ENCODE assay signal across 20 cellular contexts in genomic region chr6:91087864-91088263, GRCh38.
DNase-seq lines count a peak whose midpoint lies in the region; ATAC-seq, FAIRE-seq and TF ChIP-seq lines count a peak whose summit lies in the region.
"Had no signal": no experiment of that assay in that cellular context is flagged by ENCODE, and none has a peak within 500 bp of the region (broad histone marks: within the 10 kb centered on the region; RNA-seq: fewer than 3 reads in every experiment).

No MANE protein-coding gene starts in this region.

- H3K4me1 Mint-ChIP-seq in CD8-positive, alpha-beta T cell (ENCODE audit: low read depth), result no peaks in the 10 kb centered on the region
- H3K4me1 Mint-ChIP-seq: activated naive CD8-positive, alpha-beta T cell treated with anti-CD3 and anti-CD28 coated beads, Interleukin-2, amount 10 ng/mL, durations not matched to agents 7 days and 5 days; memory B cell; stimulated activated naive B cell treated with anti-CD40 and anti-IgM and Interleukin-4, amounts not matched to agents 10 μg/mL and 1 μg/mL and 100 μg/mL, for 72 hours had no signal

- POLR2A ChIA-PET in CD8-positive, alpha-beta T cell (lab: Charles Lee), result no interaction called here

- H3K9me3 ChIP-seq in small intestine (ENCODE audit: control insufficient read depth, low read depth), result no peaks in the 10 kb centered on the region
- no peaks in the 10 kb centered on the region for H3K9me3 ChIP-seq in CD8-positive, alpha-beta T cell (ENCODE audit: low read length)
- H3K9me3 ChIP-seq: SJCRH30, thyroid gland had no signal

- H3K27me3 ChIP-seq in small intestine (ENCODE audit: control insufficient read depth in 2 of 2, insufficient read depth in 2 of 2, low read length in 2 of 2), result no peaks in the 10 kb centered on the region
- H3K27me3 ChIP-seq in CD8-positive, alpha-beta T cell (ENCODE audit: insufficient read depth, low read length), result no peaks in the 10 kb centered on the region
- H3K27me3 ChIP-seq: SJCRH30, thyroid gland had no signal

- CTCF ChIA-PET in CD8-positive, alpha-beta T cell (lab: Charles Lee), result interaction anchor here (0.7 kb wide), 1 partner anchor 10 kb away, joined by 3 read pairs; no protein-coding TSS in a partner anchor

- no peak for ATAC-seq in CD8-positive, alpha-beta T cell
- ATAC-seq in GM18867 (IDR thresholded peaks at IDR 0.05; ENCODE audit: unreplicated experiment), result no peak
- ATAC-seq: HepG2; natural killer cell treated with Interleukin-12 subunit alpha and Interleukin-12 subunit beta and Interleukin-15 and Interleukin-18, amount 100 ng/mL, for 72 hours; stimulated activated naive B cell treated with anti-CD40 and anti-IgM and Interleukin-4, amounts not matched to agents 10 μg/mL and 1 μg/mL and 100 μg/mL, for 72 hours had no signal

- H3K27ac Mint-ChIP-seq in CD8-positive, alpha-beta T cell, result no peak overlapping the region
- H3K27ac Mint-ChIP-seq: activated naive CD8-positive, alpha-beta T cell treated with anti-CD3 and anti-CD28 coated beads, Interleukin-2, amount 10 ng/mL, durations not matched to agents 7 days and 5 days; memory B cell; natural killer cell treated with Interleukin-12 subunit alpha and Interleukin-12 subunit beta and Interleukin-15 and Interleukin-18, amount 100 ng/mL, for 72 hours; stimulated activated naive B cell treated with anti-CD40 and anti-IgM and Interleukin-4, amounts not matched to agents 10 μg/mL and 1 μg/mL and 100 μg/mL, for 72 hours had no signal

- no peak for TF ChIP-seq CTCF in CD8-positive, alpha-beta T cell (IDR thresholded peaks at IDR 0.05)

- H3K4me3 Mint-ChIP-seq in CD8-positive, alpha-beta T cell, result no peak overlapping the region
- H3K4me3 Mint-ChIP-seq: activated naive CD8-positive, alpha-beta T cell treated with anti-CD3 and anti-CD28 coated beads, Interleukin-2, amount 10 ng/mL, durations not matched to agents 7 days and 5 days; memory B cell; natural killer cell treated with Interleukin-12 subunit alpha and Interleukin-12 subunit beta and Interleukin-15 and Interleukin-18, amount 100 ng/mL, for 72 hours; stimulated activated naive B cell treated with anti-CD40 and anti-IgM and Interleukin-4, amounts not matched to agents 10 μg/mL and 1 μg/mL and 100 μg/mL, for 72 hours had no signal

- no peak overlapping the region for H3K4me3 ChIP-seq in small intestine (ENCODE audit: low read depth in 1 of 2, low read length in 2 of 2)
- no peak overlapping the region for H3K4me3 ChIP-seq in CD8-positive, alpha-beta T cell (ENCODE audit: low read depth, low read length)
- H3K4me3 ChIP-seq: SJCRH30, thyroid gland had no signal

- intact Hi-C loops in CD8-positive, alpha-beta T cell (cut with DNase I, micrococcal nuclease), result no loop called here

- no peaks in the 10 kb centered on the region for H3K36me3 Mint-ChIP-seq in CD8-positive, alpha-beta T cell
- H3K36me3 Mint-ChIP-seq: activated naive CD8-positive, alpha-beta T cell treated with anti-CD3 and anti-CD28 coated beads, Interleukin-2, amount 10 ng/mL, durations not matched to agents 7 days and 5 days; memory B cell; natural killer cell treated with Interleukin-12 subunit alpha and Interleukin-12 subunit beta and Interleukin-15 and Interleukin-18, amount 100 ng/mL, for 72 hours; stimulated activated naive B cell treated with anti-CD40 and anti-IgM and Interleukin-4, amounts not matched to agents 10 μg/mL and 1 μg/mL and 100 μg/mL, for 72 hours had no signal

- no peaks in the 10 kb centered on the region for H3K36me3 ChIP-seq in small intestine (ENCODE audit: control insufficient read depth in 2 of 2, insufficient read depth in 2 of 2, low read length in 2 of 2)
- H3K36me3 ChIP-seq in CD8-positive, alpha-beta T cell (ENCODE audit: insufficient read depth, low read length), result no peaks in the 10 kb centered on the region
- H3K36me3 ChIP-seq: SJCRH30, thyroid gland had no signal

- H3K27ac ChIP-seq in small intestine (ENCODE audit: low read depth in 1 of 2, low read length in 1 of 2), result no peak overlapping the region
- no peak overlapping the region for H3K27ac ChIP-seq in CD8-positive, alpha-beta T cell (ENCODE audit: low read depth, low read length)
- H3K27ac ChIP-seq: SJCRH30, thyroid gland had no signal

- peak; percentile 79 for DNase-seq in DMS 273 (lab: John Stamatoyannopoulos, UW; ENCODE audit: unreplicated experiment)
- peak; percentile 79 for DNase-seq in NCI-H1105 (lab: John Stamatoyannopoulos, UW)
- DNase-seq in astrocyte of the hippocampus (ENCODE audit: low read depth, low spot score), result peak; percentile 70
- DNase-seq in kidney tubule cell (ENCODE audit: low spot score), result peak; percentile 18
- DNase-seq in small intestine, result no peak
- no peak for DNase-seq in NCI-H345 (lab: John Stamatoyannopoulos, UW)
- no peak for DNase-seq in CD8-positive, alpha-beta T cell
- DNase-seq: activated naive CD8-positive, alpha-beta T cell treated with anti-CD3 and anti-CD28 coated beads, Interleukin-2, amount 10 ng/mL, durations not matched to agents 7 days and 5 days; activated T-cell treated with anti-CD3 and anti-CD28 coated beads, Interleukin-2, amount 50 U/mL, for 48 hours; NCI-H1436 treated with DMSO at 0.1 percent for 48 hours; NCI-H510A; OCI-M1; stimulated activated naive B cell treated with anti-CD40 and anti-IgM and Interleukin-4, amounts not matched to agents 10 μg/mL and 1 μg/mL and 100 μg/mL, for 72 hours; thyroid gland had no signal

- 66 to 69% (median 68%) methylated on average over 6 of the region's 6 CpGs for WGBS in small intestine, 3 donors

- peaks cover 5% of the 10 kb centered on the region for H3K27me3 Mint-ChIP-seq in CD8-positive, alpha-beta T cell (ENCODE audit: low read depth)

- FAIRE-seq in small intestine (lab: Jason Lieb, UNC), result no peak
- FAIRE-seq: HepG2, keratinocyte had no signal

- no peaks in the 10 kb centered on the region for H3K9me3 Mint-ChIP-seq in CD8-positive, alpha-beta T cell
- H3K9me3 Mint-ChIP-seq: activated naive CD8-positive, alpha-beta T cell treated with anti-CD3 and anti-CD28 coated beads, Interleukin-2, amount 10 ng/mL, durations not matched to agents 7 days and 5 days; memory B cell; natural killer cell treated with Interleukin-12 subunit alpha and Interleukin-12 subunit beta and Interleukin-15 and Interleukin-18, amount 100 ng/mL, for 72 hours; stimulated activated naive B cell treated with anti-CD40 and anti-IgM and Interleukin-4, amounts not matched to agents 10 μg/mL and 1 μg/mL and 100 μg/mL, for 72 hours had no signal

- H3K4me1 ChIP-seq in small intestine (ENCODE audit: control insufficient read depth in 2 of 2, insufficient read depth in 1 of 2, low read depth in 1 of 2, low read length in 1 of 2), result no peaks in the 10 kb centered on the region
- no peaks in the 10 kb centered on the region for H3K4me1 ChIP-seq in CD8-positive, alpha-beta T cell (ENCODE audit: insufficient read depth, low read length)
- H3K4me1 ChIP-seq: thyroid gland had no signal

Comparison
In these comparisons a context has a peak if more than half of its experiments do, and no peak if none do; other contexts are left out.
1. DNase-seq: peak in DMS 273 (single experiment), NCI-H1105 (single experiment), astrocyte of the hippocampus (single experiment) and kidney tubule cell (single experiment); none in small intestine (single experiment), NCI-H345 (single experiment) and CD8-positive, alpha-beta T cell (0 of 7).